In genomic region chr10:70232155-70232858, GRCh38 we compare ENCODE assay signal across 8 cellular contexts. TPM values are rescaled to one million over a fixed set of nuclear protein-coding genes. Genes with fewer than 3 reads are reported as not detected.
DNase-seq lines count a peak whose midpoint lies in the region; ATAC-seq, FAIRE-seq and TF ChIP-seq lines count a peak whose summit lies in the region.

No MANE protein-coding gene starts in this region.

- intact Hi-C loops in left cardiac atrium (cut with DNase I), result no loop called here

- H3K36me3 ChIP-seq in rectal smooth muscle tissue (ENCODE audit: control insufficient read depth, insufficient read depth, low read length), result no peaks in the 10 kb centered on the region

- peaks cover 36% of the 10 kb centered on the region for H3K4me1 ChIP-seq in A549
- no peaks in the 10 kb centered on the region for H3K4me1 ChIP-seq in rectal smooth muscle tissue (ENCODE audit: control insufficient read depth, insufficient read depth, low read length)

- no peaks in the 10 kb centered on the region for H3K9me3 ChIP-seq in A549

- no peaks in the 10 kb centered on the region for H3K27me3 ChIP-seq in rectal smooth muscle tissue (ENCODE audit: control insufficient read depth, insufficient read depth, low read length)

- no peak for TF ChIP-seq POLR2A in A549 (IDR thresholded peaks at IDR 0.05; ENCODE audit: low read length)

- CTCF ChIA-PET in A549 (lab: Yijun Ruan, JAX), result interaction anchor here (0.6 to 20.6 kb wide), 15 partner anchors 10 to 172 kb away, joined by 3 to 554 read pairs (median 4); partner anchors contain the start of genes LRRC20 and TYSND1

- peak; percentile 36 to 43 for DNase-seq in A549 (ENCODE audit: low read depth in 1 of 2, low spot score in 1 of 2)
- DNase-seq in RCC 7860 (ENCODE audit: low spot score), result peak; percentile 27
- DNase-seq in activated naive CD8-positive, alpha-beta T cell treated with anti-CD3 and anti-CD28 coated beads, Interleukin-2, amount 50 U/mL, for 24 hours, result peak; percentile 38
- DNase-seq in left cardiac atrium, result peak; percentile 43

- H3K4me3 ChIP-seq in A549 (peak overlapping the region; percentile 91), rectal smooth muscle tissue (ENCODE audit: low read length) (peak overlapping the region; percentile 90)

- peaks cover 35% of the 10 kb centered on the region for H3K36me3 Mint-ChIP-seq in activated naive CD8-positive, alpha-beta T cell treated with anti-CD3 and anti-CD28 coated beads, Interleukin-2, amount 50 U/mL, for 24 hours (ENCODE audit: low read depth)

- H3K4me2 ChIP-seq in A549, result peak overlapping the region; percentile 88

- no peaks in the 10 kb centered on the region for H3K9me3 Mint-ChIP-seq in activated naive CD8-positive, alpha-beta T cell treated with anti-CD3 and anti-CD28 coated beads, Interleukin-2, amount 50 U/mL, for 24 hours

- H3K9ac ChIP-seq in rectal smooth muscle tissue (ENCODE audit: low read length), result peak overlapping the region; percentile 93

- ATAC-seq in A549 (peak; percentile 39 to 48; a peak in 4 of 6 replicates), GM21717 (IDR thresholded peaks at IDR 0.05; ENCODE audit: unreplicated experiment) (peak; percentile 7), left cardiac atrium (peak; percentile 27 to 28), GM21381 (IDR thresholded peaks at IDR 0.05; ENCODE audit: unreplicated experiment) (no peak), GM21423 (IDR thresholded peaks at IDR 0.05; ENCODE audit: unreplicated experiment) (no peak)
- peak; percentile 52 for ATAC-seq in activated naive CD8-positive, alpha-beta T cell treated with anti-CD3 and anti-CD28 coated beads, Interleukin-2, amount 50 U/mL, for 24 hours

- H3K4me3 Mint-ChIP-seq in activated naive CD8-positive, alpha-beta T cell treated with anti-CD3 and anti-CD28 coated beads, Interleukin-2, amount 50 U/mL, for 24 hours, result peak overlapping the region; percentile 93

- no peak for TF ChIP-seq EP300 in A549 (IDR thresholded peaks at IDR 0.05)

- H3K27ac Mint-ChIP-seq in activated naive CD8-positive, alpha-beta T cell treated with anti-CD3 and anti-CD28 coated beads, Interleukin-2, amount 50 U/mL, for 24 hours, result peak overlapping the region; percentile 85

- H3K27ac ChIP-seq in A549 (peak overlapping the region; percentile 84 to 89), rectal smooth muscle tissue (ENCODE audit: low read depth, low read length) (peak overlapping the region; percentile 72)

- POLR2A ChIA-PET in A549 (lab: Yijun Ruan, JAX), result interaction anchor here (0.6 to 2.3 kb wide), 9 partner anchors 11 to 172 kb away, joined by 3 to 12 read pairs (median 4); partner anchors contain the start of genes EIF4EBP2, SAR1A and TYSND1

- FAIRE-seq in A549 (lab: Jason Lieb, UNC) (no peak), RCC 7860 (lab: Jason Lieb, UNC) (no peak)

- H3K27me3 Mint-ChIP-seq in activated naive CD8-positive, alpha-beta T cell treated with anti-CD3 and anti-CD28 coated beads, Interleukin-2, amount 50 U/mL, for 24 hours, result no peaks in the 10 kb centered on the region

- TF ChIP-seq RAD21 in A549 (conservative IDR thresholded peaks at IDR 0.05 in 1 of 2, IDR thresholded peaks at IDR 0.05 in 1 of 2), result no peak

- 4% methylated on average over 30 of the region's 39 CpGs for WGBS in A549 (ENCODE audit: missing lambda C conversion rate)

- TF ChIP-seq CTCF in A549 (IDR thresholded peaks at IDR 0.05), result no peak

- peaks cover 46% of the 10 kb centered on the region for H3K4me1 Mint-ChIP-seq in activated naive CD8-positive, alpha-beta T cell treated with anti-CD3 and anti-CD28 coated beads, Interleukin-2, amount 50 U/mL, for 24 hours

TF ChIP-seq in A549, 52 proteins besides CTCF, POLR2A, EP300 and RAD21:
- TF ChIP-seq FOSL2 (IDR thresholded peaks at IDR 0.05) (no peak), FOSL2 (CRISPR knock-in tag; IDR thresholded peaks at IDR 0.05) (peak; percentile 38; the same call in 1 of the 2 replicates), BHLHE40 (IDR thresholded peaks at IDR 0.05; ENCODE audit: low read depth, low read length) (no peak), GATA3 (IDR thresholded peaks at IDR 0.05; ENCODE audit: borderline replicate concordance) (peak; percentile 31; the same call in 1 of the 2 replicates)
- TF ChIP-seq, protein P1, sequence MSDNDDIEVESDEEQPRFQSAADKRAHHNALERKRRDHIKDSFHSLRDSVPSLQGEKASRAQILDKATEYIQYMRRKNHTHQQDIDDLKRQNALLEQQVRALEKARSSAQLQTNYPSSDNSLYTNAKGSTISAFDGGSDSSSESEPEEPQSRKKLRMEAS (IDR thresholded peaks at IDR 0.05), result peak; percentile 59; the same call in 1 of the 2 replicates

RNA-seq across cellular contexts. Expression of gene PPA1, which starts 0.9 kb away (rescaled TPM):
- polyA plus RNA-seq in A549 (2011; rRNA removed), result 219 and 273 TPM in 2 replicates
- 169 and 176 TPM in 2 replicates for polyA plus RNA-seq in A549 (2012; cell fraction: cytosol; rRNA removed)
- 66.2 and 82.5 TPM in 2 replicates for polyA plus RNA-seq in A549 (2012; cell fraction: nucleus; rRNA removed)
- polyA plus RNA-seq in A549 (2017; fragmentation: RNase III; extraction: RNeasy Plus Mini Kit Qiagen cat#74134 plus additional on column Dnase treatment), result 205 to 228 TPM (median 207 TPM) in 3 replicates
- 42.5 and 50.6 TPM in 2 replicates for polyA minus RNA-seq in A549 (2011; rRNA and poly(A)+ RNA removed)
- total RNA-seq in left cardiac atrium, result 100 to 1,000 TPM; 113 to 118 TPM

RNA-seq across cellular contexts. Expression of gene NPFFR1, which starts 51.5 kb away (rescaled TPM):
- polyA plus RNA-seq in A549 (2011; rRNA removed) (not detected in 2 replicates), A549 (2017; fragmentation: RNase III; extraction: RNeasy Plus Mini Kit Qiagen cat#74134 plus additional on column Dnase treatment) (not detected in 3 replicates)
- polyA plus RNA-seq in A549 (2012; cell fraction: cytosol; rRNA removed), result not detected in 2 replicates
- polyA plus RNA-seq in A549 (2012; cell fraction: nucleus; rRNA removed), result not detected in 2 replicates
- polyA minus RNA-seq in A549 (2011; rRNA and poly(A)+ RNA removed), result 0.08 TPM in 1 of 2 replicates, not detected in the other
- under 1 TPM; 0.05 to 0.12 TPM for total RNA-seq in left cardiac atrium

Comparison
In these comparisons a context has a peak if more than half of its experiments do, and no peak if none do; other contexts are left out.
1. ATAC-seq: peak in A549 (2 of 2), GM21717 (single experiment), activated naive CD8-positive, alpha-beta T cell treated with anti-CD3 and anti-CD28 coated beads, Interleukin-2, amount 50 U/mL, for 24 hours (single experiment) and left cardiac atrium (2 of 2); none in GM21381 (single experiment) and GM21423 (single experiment).
2. Peak in every context shown above with its lines, with median percentiles within 50 percentile points of each other: DNase-seq.